29 cellular contexts compared by ENCODE assay signal in genomic region chrX:9606971-9607370, GRCh38.
"Had no signal": no experiment of that assay in that cellular context is flagged by ENCODE, and none has a peak within 500 bp of the region (broad histone marks: within the 10 kb centered on the region; RNA-seq: fewer than 3 reads in every experiment).

No MANE protein-coding gene starts in this region.

- H3K9me3 ChIP-seq: lower lobe of right lung, ovary, prostate gland, sigmoid colon, stomach, testis, tibial artery, upper lobe of right lung had no signal

- H3K4me3 ChIP-seq: lower lobe of right lung, ovary, prostate gland, sigmoid colon, smooth muscle cell, stomach, testis, tibial artery, upper lobe of right lung had no signal

- DNase-seq: head of caudate nucleus; hypothalamus; immature natural killer cell; kidney; left ventricle myocardium superior; lower lobe of right lung; mammary epithelial cell; mesenchymal stem cell; naive B cell; natural killer cell; ovary; retina; right cardiac atrium; sigmoid colon; stimulated activated CD4-positive, alpha-beta T cell treated with anti-CD3 and anti-CD28 coated beads, Interleukin-1b, Interleukin-23, amount 100 ng/mL, for 48 hours; stimulated activated CD4-positive, alpha-beta T cell treated with anti-CD3 and anti-CD28 coated beads, Interleukin-2, amount 100 ng/mL, for 48 hours; stimulated activated CD4-positive, alpha-beta T cell treated with anti-CD3 and anti-CD28 coated beads, Interleukin-4, amount 100 ng/mL, for 4 hours; stimulated activated CD8-positive, alpha-beta memory T cell treated with anti-CD3 and anti-CD28 coated beads, Interleukin-4, amount 100 ng/mL, for 48 hours; stimulated activated naive CD8-positive, alpha-beta T cell treated with anti-CD3 and anti-CD28 coated beads, Interleukin-15, Interleukin-2, amounts not matched to agents 100 U/mL and 50 U/mL, for 24 hours; stomach; testis; tibial artery; trophoblast cell; upper lobe of right lung had no signal

- FAIRE-seq: islet of Langerhans, kidney, urothelium cell line had no signal

- ATAC-seq: left ventricle myocardium superior; lower lobe of right lung; natural killer cell; right cardiac atrium; stimulated activated memory B cell treated with anti-CD40 and anti-IgM and Interleukin-4, amounts not matched to agents 10 μg/mL and 1 μg/mL and 100 μg/mL, for 72 hours; stimulated activated naive CD8-positive, alpha-beta T cell treated with anti-CD3 and anti-CD28 coated beads, Interleukin-15, Interleukin-2, amounts not matched to agents 100 U/mL and 50 U/mL, for 24 hours; upper lobe of right lung had no signal

- H3K36me3 ChIP-seq: lower lobe of right lung, ovary, prostate gland, sigmoid colon, stomach, tibial artery, upper lobe of right lung had no signal

- H3K4me1 ChIP-seq: lower lobe of right lung, prostate gland, sigmoid colon, stomach, testis, upper lobe of right lung had no signal

- H3K9me3 Mint-ChIP-seq: immature natural killer cell; natural killer cell; stimulated activated memory B cell treated with anti-CD40 and anti-IgM and Interleukin-4, amounts not matched to agents 10 μg/mL and 1 μg/mL and 100 μg/mL, for 72 hours had no signal

- H3K27me3 ChIP-seq: ovary, sigmoid colon, stomach, testis, tibial artery, upper lobe of right lung had no signal

- H3K27ac ChIP-seq: lower lobe of right lung, ovary, prostate gland, sigmoid colon, stomach, testis, upper lobe of right lung had no signal

- H3K36me3 Mint-ChIP-seq: immature natural killer cell; naive B cell; natural killer cell; stimulated activated memory B cell treated with anti-CD40 and anti-IgM and Interleukin-4, amounts not matched to agents 10 μg/mL and 1 μg/mL and 100 μg/mL, for 72 hours had no signal

- H3K27me3 Mint-ChIP-seq: naive B cell; stimulated activated memory B cell treated with anti-CD40 and anti-IgM and Interleukin-4, amounts not matched to agents 10 μg/mL and 1 μg/mL and 100 μg/mL, for 72 hours had no signal

- H3K4me3 Mint-ChIP-seq: immature natural killer cell; naive B cell; natural killer cell; stimulated activated memory B cell treated with anti-CD40 and anti-IgM and Interleukin-4, amounts not matched to agents 10 μg/mL and 1 μg/mL and 100 μg/mL, for 72 hours had no signal

- H3K27ac Mint-ChIP-seq: immature natural killer cell; natural killer cell; stimulated activated memory B cell treated with anti-CD40 and anti-IgM and Interleukin-4, amounts not matched to agents 10 μg/mL and 1 μg/mL and 100 μg/mL, for 72 hours had no signal
